ENCODE assay signal across 8 cellular contexts in the genomic region with DNA sequence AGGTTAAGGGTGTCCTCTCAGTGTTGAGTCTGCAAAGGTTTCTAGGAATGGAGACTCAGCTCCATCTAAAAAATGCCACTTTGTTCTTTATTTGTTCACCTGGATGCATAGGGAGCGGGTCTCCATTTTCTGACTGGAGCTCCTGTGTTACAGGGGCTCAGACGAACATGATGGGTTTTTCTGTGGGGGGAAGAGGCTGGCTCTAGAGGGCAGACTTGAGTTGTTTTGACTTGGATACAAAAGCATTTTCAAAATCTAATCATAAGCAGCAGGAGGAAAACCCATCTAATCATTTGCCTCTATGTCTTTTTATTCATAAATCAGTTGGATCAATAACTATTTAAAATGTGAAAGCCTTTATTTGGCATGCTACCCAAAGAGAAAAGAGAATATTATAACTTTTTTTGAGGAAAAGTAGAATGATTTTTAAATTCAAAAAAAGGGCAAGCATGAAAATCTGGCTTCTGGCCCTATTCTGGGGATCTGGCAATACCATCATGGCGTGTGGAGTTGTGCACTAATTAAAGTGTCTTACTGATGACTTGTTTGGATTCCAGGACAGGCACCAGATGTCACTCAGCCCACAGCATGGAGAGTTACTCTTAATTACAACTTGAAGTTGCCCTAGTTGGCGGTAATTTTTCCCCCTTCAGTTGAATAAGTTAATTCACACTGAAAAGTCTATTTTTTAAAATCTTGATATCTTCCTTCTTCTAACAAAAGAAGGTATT.
DNase-seq lines count a peak whose midpoint lies in the region; ATAC-seq and TF ChIP-seq lines count a peak whose summit lies in the region.

No MANE protein-coding gene starts in this region.

- H3K27me3 ChIP-seq in lower lobe of right lung (ENCODE audit: low read depth): no peaks in the 10 kb centered on the region
- no peaks in the 10 kb centered on the region for H3K27me3 ChIP-seq in effector memory CD4-positive, alpha-beta T cell (replicated peaks; ENCODE audit: control insufficient read depth, insufficient read depth, low read length, poor library complexity, severe bottlenecking)

- TF ChIP-seq CTCF in lower lobe of right lung (IDR thresholded peaks at IDR 0.05): peak; percentile 35

- no peaks in the 10 kb centered on the region for H3K9me3 ChIP-seq in lower lobe of right lung
- H3K9me3 ChIP-seq in effector memory CD4-positive, alpha-beta T cell (ENCODE audit: control insufficient read depth, low read length): no peaks in the 10 kb centered on the region

- no peak overlapping the region for H3K27ac ChIP-seq in lower lobe of right lung
- H3K27ac ChIP-seq in effector memory CD4-positive, alpha-beta T cell (ENCODE audit: insufficient read depth, low read length, poor library complexity, severe bottlenecking): no peak overlapping the region

- no peak overlapping the region for H3K4me3 ChIP-seq in lower lobe of right lung
- H3K4me3 ChIP-seq in effector memory CD4-positive, alpha-beta T cell (ENCODE audit: insufficient read depth, low read depth, low read length, poor library complexity, severe bottlenecking): no peak overlapping the region

- no peaks in the 10 kb centered on the region for H3K4me1 ChIP-seq in lower lobe of right lung
- no peaks in the 10 kb centered on the region for H3K4me1 ChIP-seq in effector memory CD4-positive, alpha-beta T cell (ENCODE audit: control insufficient read depth, insufficient read depth, low read length, poor library complexity, severe bottlenecking)

- no peaks in the 10 kb centered on the region for H3K36me3 ChIP-seq in lower lobe of right lung
- no peaks in the 10 kb centered on the region for H3K36me3 ChIP-seq in effector memory CD4-positive, alpha-beta T cell (ENCODE audit: control insufficient read depth, insufficient read depth, low read length)

- intact Hi-C loops in lower lobe of right lung (cut with DNase I): no loop called here

- peak; percentile 56 for ATAC-seq in HG02885 (IDR thresholded peaks at IDR 0.05; ENCODE audit: poor library complexity, unreplicated experiment)
- ATAC-seq in lower lobe of right lung: no peak
- ATAC-seq in GM21737 (IDR thresholded peaks at IDR 0.05; ENCODE audit: unreplicated experiment): no peak

- DNase-seq in EH (ENCODE audit: low read depth): peak; percentile 4
- peak; percentile 32 for DNase-seq in astrocyte of the hippocampus (ENCODE audit: low read depth, low spot score)
- no peak for DNase-seq in lower lobe of right lung
- no peak for DNase-seq in HK-2 (ENCODE audit: unreplicated experiment)
- no peak for DNase-seq in RPMI8226
- no peak for DNase-seq in effector memory CD4-positive, alpha-beta T cell

Comparison
In these comparisons a context has a peak if more than half of its experiments do, and no peak if none do; other contexts are left out.
1. DNase-seq: peak in EH (single experiment) and astrocyte of the hippocampus (single experiment); none in lower lobe of right lung (single experiment), HK-2 (single experiment), RPMI8226 (single experiment) and effector memory CD4-positive, alpha-beta T cell (0 of 3).